ENCODE assay signal across 12 cellular contexts in the genomic region with DNA sequence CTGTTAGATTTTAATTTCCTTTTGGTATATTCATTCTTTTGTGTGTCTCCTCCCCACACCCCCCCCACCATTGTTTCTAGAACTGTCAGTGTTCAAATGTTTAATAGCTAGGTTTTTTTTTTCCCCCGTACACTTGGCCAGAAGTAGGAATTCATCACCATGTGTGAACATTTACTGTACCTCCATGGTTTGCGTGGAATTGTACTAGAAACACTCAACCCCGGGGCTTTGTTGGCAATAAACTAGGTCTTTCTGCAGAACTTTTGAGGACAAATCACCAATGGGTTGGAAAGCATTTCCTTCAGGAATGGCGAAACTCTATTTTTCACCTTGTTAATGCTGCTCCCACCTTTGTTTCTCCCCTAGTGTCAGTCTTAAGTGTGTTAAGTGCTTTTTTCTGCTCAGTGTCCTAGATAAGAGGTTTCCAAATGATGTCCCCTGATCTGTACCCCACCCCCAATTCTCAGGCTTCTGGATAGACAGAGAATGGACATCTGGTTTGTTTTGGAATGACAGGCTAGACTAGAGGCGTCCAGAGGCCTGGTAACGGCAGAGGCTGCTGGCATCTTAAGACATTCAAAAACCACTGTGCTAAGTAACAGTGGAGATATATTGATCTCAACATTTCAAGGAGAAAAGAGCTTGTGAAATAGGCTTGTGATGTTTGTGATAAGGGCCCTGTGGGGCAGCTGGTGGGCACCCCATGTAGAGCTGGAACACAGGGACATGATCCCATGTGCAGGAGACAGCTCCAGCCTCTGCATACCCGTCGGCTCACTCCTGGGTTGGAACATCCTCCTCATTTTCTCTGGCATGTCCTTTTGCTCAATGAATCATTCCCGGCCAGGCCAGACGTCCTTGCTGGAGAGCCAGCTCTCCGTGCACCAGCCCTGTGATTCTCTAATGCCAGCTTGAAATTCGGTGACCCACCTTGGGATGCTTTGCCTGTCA.
DNase-seq lines count a peak whose midpoint lies in the region; ATAC-seq lines count a peak whose summit lies in the region.
"Had no signal": no experiment of that assay in that cellular context is flagged by ENCODE, and none has a peak within 500 bp of the region (broad histone marks: within the 10 kb centered on the region; RNA-seq: fewer than 3 reads in every experiment).

No MANE protein-coding gene starts in this region.

- no peaks in the 10 kb centered on the region for H3K27me3 Mint-ChIP-seq in effector memory CD8-positive, alpha-beta T cell

- 82 to 83% methylated on average over 6 to 9 of the region's 12 CpGs for WGBS in mesodermal cell (ENCODE audit: insufficient coverage in 2 of 2), 2 experiments
- 22% methylated on average over 12 of the region's 12 CpGs for WGBS in aorta, 2 donors

- H3K27me3 ChIP-seq in MG63 = no peaks in the 10 kb centered on the region
- no peaks in the 10 kb centered on the region for H3K27me3 ChIP-seq in aorta (ENCODE audit: control insufficient read depth in 1 of 2, insufficient read depth in 2 of 2, low read length in 1 of 2)
- H3K27me3 ChIP-seq: BLaER1 had no signal

- DNase-seq in ACHN = peak; percentile 52
- peak; percentile 89 for DNase-seq in MG63
- DNase-seq in effector memory CD8-positive, alpha-beta T cell = no peak
- DNase-seq in aorta = no peak
- no peak for DNase-seq in activated CD4-positive, CD25-positive, alpha-beta regulatory T cell treated with anti-CD3 and anti-CD28 coated beads, Interleukin-2, amount 50 U/mL, for 72 hours
- DNase-seq in KG1 (lab: John Stamatoyannopoulos, UW) = no peak
- DNase-seq: NCI-H2171 treated with DMSO at 0.1 percent for 48 hours had no signal

- peaks cover 75 to 87% of the 10 kb centered on the region in 2 donors for H3K4me1 Mint-ChIP-seq in effector memory CD8-positive, alpha-beta T cell (ENCODE audit: low read depth in 2 of 2)

- intact Hi-C loops in aorta (cut with DNase I) = no loop called here

- no peaks in the 10 kb centered on the region for H3K9me3 Mint-ChIP-seq in effector memory CD8-positive, alpha-beta T cell
- H3K9me3 Mint-ChIP-seq: activated T-helper 2 cell treated with anti-CD3 and anti-CD28 coated beads, Interferon-gamma antibody, Interleukin-2, Interleukin-4, amounts not matched to agents 10 μg/mL and 5 μg/mL and 100 μg/mL, durations not matched to agents 14 hours and 24 hours and 36 hours had no signal

- H3K9me3 ChIP-seq in MG63 (no peaks in the 10 kb centered on the region), mesodermal cell (ENCODE audit: control insufficient read depth, low read length) (no peaks in the 10 kb centered on the region), aorta (ENCODE audit: control insufficient read depth, low read length) (no peaks in the 10 kb centered on the region)
- H3K9me3 ChIP-seq: BLaER1 had no signal

- no peak overlapping the region for H3K4me3 Mint-ChIP-seq in effector memory CD8-positive, alpha-beta T cell

- H3K36me3 Mint-ChIP-seq in effector memory CD8-positive, alpha-beta T cell (ENCODE audit: insufficient read depth) = peaks cover 9% of the 10 kb centered on the region

- in situ Hi-C loops in ACHN (cut with HindIII; ENCODE audit: low pct_ligation_motif_present, low pct_unique_long_range_greater_than_20kb, low sequenced_read_pairs) = no loop called here

- H3K27ac ChIP-seq in mesodermal cell (ENCODE audit: low read depth, low read length, severe bottlenecking) = peak overlapping the region; percentile 92
- H3K27ac ChIP-seq in aorta (ENCODE audit: low read depth in 1 of 2, low read length in 2 of 2) = no peak overlapping the region
- H3K27ac ChIP-seq: BLaER1 had no signal

- H3K27ac Mint-ChIP-seq in effector memory CD8-positive, alpha-beta T cell = peak overlapping the region; percentile 91 to 99
- H3K27ac Mint-ChIP-seq: activated T-helper 2 cell treated with anti-CD3 and anti-CD28 coated beads, Interferon-gamma antibody, Interleukin-2, Interleukin-4, amounts not matched to agents 10 μg/mL and 5 μg/mL and 100 μg/mL, durations not matched to agents 14 hours and 24 hours and 36 hours had no signal

- no peak overlapping the region for H3K4me3 ChIP-seq in MG63
- H3K4me3 ChIP-seq in mesodermal cell (ENCODE audit: extremely low read depth, insufficient read depth, low read length, poor library complexity, severe bottlenecking) = no peak overlapping the region
- no peak overlapping the region for H3K4me3 ChIP-seq in aorta (ENCODE audit: low read length in 2 of 2)
- H3K4me3 ChIP-seq: BLaER1 had no signal

- H3K36me3 ChIP-seq in MG63 (peaks cover 60% of the 10 kb centered on the region), mesodermal cell (ENCODE audit: control insufficient read depth, insufficient read depth, low read length) (no peaks in the 10 kb centered on the region), aorta (ENCODE audit: control insufficient read depth in 1 of 2, insufficient read depth in 2 of 2, low read length in 1 of 2) (no peaks in the 10 kb centered on the region)

- ATAC-seq in effector memory CD8-positive, alpha-beta T cell (replicated peaks) = no peak
- ATAC-seq in aorta (ENCODE audit: low FRiP score) (no peak), HG03354 (IDR thresholded peaks at IDR 0.05; ENCODE audit: poor library complexity, severe bottlenecking, unreplicated experiment) (no peak)
- ATAC-seq: esophagus mucosa had no signal

- H3K4me1 ChIP-seq in mesodermal cell (ENCODE audit: control insufficient read depth, insufficient read depth, low read length, poor library complexity, severe bottlenecking) (peaks cover 83% of the 10 kb centered on the region), aorta (ENCODE audit: control insufficient read depth in 1 of 2, insufficient read depth in 2 of 2, low read length in 2 of 2) (peaks cover 3 to 7% of the 10 kb centered on the region in 2 donors)

Comparison
In these comparisons a context has a peak if more than half of its experiments do, and no peak if none do; other contexts are left out.
1. DNase-seq: peak in ACHN (single experiment) and MG63 (single experiment); none in effector memory CD8-positive, alpha-beta T cell (0 of 3), aorta (0 of 2), activated CD4-positive, CD25-positive, alpha-beta regulatory T cell treated with anti-CD3 and anti-CD28 coated beads, Interleukin-2, amount 50 U/mL, for 72 hours (single experiment) and KG1 (single experiment).